Comparison of ENCODE assay signal across 8 cellular contexts in genomic region chr1:112298558-112298957, GRCh38.
A peak's percentile ranks its signal among the peaks of the same experiment; 100 is the strongest.
DNase-seq lines count a peak whose midpoint lies in the region; ATAC-seq, FAIRE-seq and TF ChIP-seq lines count a peak whose summit lies in the region.

No MANE protein-coding gene starts in this region.

- H3K9me3 Mint-ChIP-seq in astrocyte (ENCODE audit: unreplicated experiment), result peaks cover 13% of the 10 kb centered on the region

- peaks cover 11% of the 10 kb centered on the region for H3K27me3 Mint-ChIP-seq in astrocyte (ENCODE audit: low read depth, unreplicated experiment)

- no peaks in the 10 kb centered on the region for H3K79me2 ChIP-seq in astrocyte (ENCODE audit: insufficient read depth, low read length)

- no peaks in the 10 kb centered on the region for H3K9me3 ChIP-seq in astrocyte (ENCODE audit: insufficient read depth, low read depth, low read length)
- H3K9me3 ChIP-seq in upper lobe of left lung, result no peaks in the 10 kb centered on the region

- no peaks in the 10 kb centered on the region for H3K4me1 ChIP-seq in astrocyte (ENCODE audit: insufficient read depth, low read length)
- peaks cover 0 to 9% (median 0%) of the 10 kb centered on the region in 4 donors for H3K4me1 ChIP-seq in upper lobe of left lung

- H3K27me3 ChIP-seq in astrocyte (ENCODE audit: insufficient read depth, low read length), result no peaks in the 10 kb centered on the region
- no peaks in the 10 kb centered on the region for H3K27me3 ChIP-seq in upper lobe of left lung

- peak; percentile 36 to 61 for ATAC-seq in upper lobe of left lung (ENCODE audit: low FRiP score in 2 of 2)

- H3K27ac ChIP-seq in astrocyte (ENCODE audit: low read depth, low read length) (no peak overlapping the region), upper lobe of left lung (no peak overlapping the region)

- no peaks in the 10 kb centered on the region for H3K36me3 Mint-ChIP-seq in astrocyte (ENCODE audit: low read depth, unreplicated experiment)

- no peak for FAIRE-seq in astrocyte (lab: Jason Lieb, UNC)

- H4K20me1 ChIP-seq in astrocyte (ENCODE audit: insufficient read depth, low read length), result no peaks in the 10 kb centered on the region

- H3K4me2 ChIP-seq in astrocyte (ENCODE audit: low read length), result no peak overlapping the region

- TF ChIP-seq CTCF in GM12875 (IDR thresholded peaks at IDR 0.05; ENCODE audit: borderline replicate concordance, insufficient read depth, low read depth, low read length) (peak; percentile 54), astrocyte (IDR thresholded peaks at IDR 0.05; ENCODE audit: insufficient read depth, low read depth, low read length) (peak; percentile 51), upper lobe of left lung (IDR thresholded peaks at IDR 0.05) (peak in 4 of 6 experiments; percentile 31 to 68 (median 52))

- WGBS in upper lobe of left lung, 2 donors, result 22 to 32% methylated on average over 1 of the region's 1 CpG

- TF ChIP-seq EP300 in upper lobe of left lung (IDR thresholded peaks at IDR 0.05), result no peak

- no peak overlapping the region for H3K27ac Mint-ChIP-seq in astrocyte (ENCODE audit: unreplicated experiment)

- DNase-seq in AG20443 (ENCODE audit: low spot score) (peak; percentile 64), NCI-H345 (lab: John Stamatoyannopoulos, UW) (peak; percentile 46), astrocyte (ENCODE audit: low read depth) (no peak), inferior parietal cortex (ENCODE audit: extremely low spot score) (peak; percentile 32), upper lobe of left lung (peak in 1 of 2 donors; percentile 57), NCI-H774 (lab: John Stamatoyannopoulos, UW) (no peak), medulla oblongata (ENCODE audit: extremely low spot score) (no peak)

- no peak overlapping the region for H2AFZ ChIP-seq in astrocyte (ENCODE audit: low read depth, low read length)

- no peaks in the 10 kb centered on the region for H3K36me3 ChIP-seq in astrocyte (ENCODE audit: insufficient read depth, low read length)
- H3K36me3 ChIP-seq in upper lobe of left lung, result no peaks in the 10 kb centered on the region

- no peak overlapping the region for H3K9ac ChIP-seq in astrocyte (ENCODE audit: low read length)

- H3K4me1 Mint-ChIP-seq in astrocyte (ENCODE audit: low read depth, unreplicated experiment), result no peaks in the 10 kb centered on the region

- no peak overlapping the region for H3K4me3 Mint-ChIP-seq in astrocyte (ENCODE audit: unreplicated experiment)

- no peak for TF ChIP-seq POLR2A in upper lobe of left lung (IDR thresholded peaks at IDR 0.05)

- no peak overlapping the region for H3K4me3 ChIP-seq in GM12875 (ENCODE audit: low read depth, low read length)
- H3K4me3 ChIP-seq in astrocyte (ENCODE audit: insufficient read depth, low read depth, low read length), result no peak overlapping the region
- H3K4me3 ChIP-seq in upper lobe of left lung, result no peak overlapping the region

Comparison
In these comparisons a context has a peak if more than half of its experiments do, and no peak if none do; other contexts are left out.
1. DNase-seq: peak in AG20443 (single experiment), NCI-H345 (single experiment) and inferior parietal cortex (single experiment); none in astrocyte (single experiment), NCI-H774 (single experiment) and medulla oblongata (single experiment).
2. Peak in every context shown above with its lines, with median percentiles within 50 percentile points of each other: CTCF ChIP-seq.